ENCODE assay signal across 23 cellular contexts in the genomic region with DNA sequence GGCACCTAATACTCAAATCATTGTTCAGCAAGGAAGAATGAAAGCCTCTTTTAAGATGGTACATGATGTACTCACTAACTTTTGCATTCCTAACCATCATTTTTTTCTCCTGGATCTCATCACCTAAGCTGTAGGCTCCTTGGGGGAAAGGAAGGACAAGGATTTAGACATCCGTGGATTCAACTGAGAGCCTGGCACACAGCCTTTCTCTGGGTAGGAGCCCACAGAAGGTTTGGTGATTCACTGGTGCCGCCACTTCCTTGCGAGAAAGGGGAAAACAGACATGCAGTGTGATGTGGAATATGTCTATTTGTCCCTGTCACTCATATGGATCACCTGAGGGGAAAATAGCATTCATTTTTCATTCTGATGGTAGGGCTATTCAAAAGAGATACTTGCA.
DNase-seq lines count a peak whose midpoint lies in the region; ATAC-seq, FAIRE-seq and TF ChIP-seq lines count a peak whose summit lies in the region.
"Had no signal": no experiment of that assay in that cellular context is flagged by ENCODE, and none has a peak within 500 bp of the region (broad histone marks: within the 10 kb centered on the region; RNA-seq: fewer than 3 reads in every experiment).

No MANE protein-coding gene starts in this region.

- TF ChIP-seq CTCF in ascending aorta (IDR thresholded peaks at IDR 0.05): no peak
- TF ChIP-seq CTCF in keratinocyte (optimal IDR thresholded peaks at IDR 0.05 in 1 of 3, IDR thresholded peaks at IDR 0.05 in 1 of 3, conservative IDR thresholded peaks at IDR 0.05 in 1 of 3; ENCODE audit: extremely low read depth in 1 of 3, insufficient read depth in 2 of 3, low read length in 3 of 3): no peak

- H3K27me3 ChIP-seq in ascending aorta (no peaks in the 10 kb centered on the region), keratinocyte (ENCODE audit: control insufficient read depth, extremely low read depth, insufficient read depth, low read length) (no peaks in the 10 kb centered on the region), rectal smooth muscle tissue (ENCODE audit: control insufficient read depth, insufficient read depth, low read length) (no peaks in the 10 kb centered on the region)
- H3K27me3 ChIP-seq: BLaER1, breast epithelium had no signal

- intact Hi-C loops in ascending aorta (cut with DNase I) (loop anchor here (5.0 kb wide), 1 partner anchor 145 kb away; a partner anchor contains a TSS), sciatic nerve (cut with DNase I) (no loop called here)

- H4K20me1 ChIP-seq in keratinocyte (ENCODE audit: control insufficient read depth, extremely low read depth, insufficient read depth, low read length): no peaks in the 10 kb centered on the region
- H4K20me1 ChIP-seq: BLaER1 had no signal

- H3K4me2 ChIP-seq in keratinocyte (ENCODE audit: control insufficient read depth, extremely low read depth, insufficient read depth, low read depth, low read length): peak overlapping the region; percentile 57
- H3K4me2 ChIP-seq: BLaER1 had no signal

- no peak overlapping the region for H3K9ac ChIP-seq in keratinocyte (ENCODE audit: control insufficient read depth, extremely low read depth, insufficient read depth, low read length)
- H3K9ac ChIP-seq in rectal smooth muscle tissue (ENCODE audit: low read length): no peak overlapping the region
- H3K9ac ChIP-seq: BLaER1 had no signal

- H3K27ac ChIP-seq in ascending aorta (peak overlapping the region; percentile 71 to 81), keratinocyte (ENCODE audit: control insufficient read depth, insufficient read depth, low read length) (no peak overlapping the region), rectal smooth muscle tissue (ENCODE audit: low read depth, low read length) (peak overlapping the region; percentile 69)
- H3K27ac ChIP-seq: BLaER1 had no signal

- peak overlapping the region; percentile 44 for H2AFZ ChIP-seq in keratinocyte (ENCODE audit: control insufficient read depth, low read length)

- peaks cover 11 to 27% of the 10 kb centered on the region in 2 donors for H3K4me1 ChIP-seq in ascending aorta
- H3K4me1 ChIP-seq in keratinocyte (ENCODE audit: control insufficient read depth, extremely low read depth, insufficient read depth, low read length): peaks cover 33% of the 10 kb centered on the region
- H3K4me1 ChIP-seq in rectal smooth muscle tissue (ENCODE audit: control insufficient read depth, insufficient read depth, low read length): peaks cover 47% of the 10 kb centered on the region
- H3K4me1 ChIP-seq: BLaER1, breast epithelium had no signal

- FAIRE-seq in keratinocyte (lab: Jason Lieb, UNC): peak; percentile 55
- FAIRE-seq: A204.1, frontal cortex, kidney had no signal

- peak; percentile 8 for DNase-seq in A172 (ENCODE audit: low spot score)
- DNase-seq in ascending aorta (ENCODE audit: low spot score in 2 of 2): peak in 1 of 2 donors; percentile 74
- peak; percentile 11 for DNase-seq in keratinocyte (ENCODE audit: low read depth, low spot score)
- no peak for DNase-seq in sciatic nerve (ENCODE audit: low spot score)
- no peak for DNase-seq in activated gamma-delta T cell (lab: John Stamatoyannopoulos, UW)
- no peak for DNase-seq in SK-N-DZ (ENCODE audit: low spot score)
- DNase-seq: activated CD4-positive, alpha-beta T cell treated with anti-CD3 and anti-CD28 coated beads for 1 hour; activated naive CD8-positive, alpha-beta T cell treated with anti-CD3 and anti-CD28 coated beads for 36 hours; HCEC 1CT; kidney; naive thymus-derived CD8-positive, alpha-beta T cell; NCI-H146; NCI-H2171 treated with DMSO at 0.1 percent for 48 hours; NCI-H526; Right ventricle myocardium superior; stimulated activated CD4-positive, alpha-beta T cell treated with anti-CD3 and anti-CD28 coated beads, Interleukin-4, amount 100 ng/mL, for 4 hours; stimulated activated naive CD8-positive, alpha-beta T cell treated with anti-CD3 and anti-CD28 coated beads, Interleukin-15, amount 100 ng/mL, for 72 hours had no signal

- no peaks in the 10 kb centered on the region for H3K79me2 ChIP-seq in keratinocyte (ENCODE audit: control insufficient read depth, insufficient read depth, low read length)

- H3K9me3 ChIP-seq in ascending aorta (no peaks in the 10 kb centered on the region), keratinocyte (ENCODE audit: control insufficient read depth, low read depth, low read length) (no peaks in the 10 kb centered on the region)
- H3K9me3 ChIP-seq: BLaER1, breast epithelium had no signal

- no peak for ATAC-seq in sciatic nerve
- ATAC-seq in HG02642 (IDR thresholded peaks at IDR 0.05; ENCODE audit: poor library complexity, unreplicated experiment): no peak
- ATAC-seq: naive thymus-derived CD8-positive, alpha-beta T cell; stimulated activated naive CD8-positive, alpha-beta T cell treated with anti-CD3 and anti-CD28 coated beads, Interleukin-15, amount 100 ng/mL, for 72 hours had no signal

- H3K4me3 ChIP-seq in ascending aorta (peak overlapping the region; percentile 20 to 41), keratinocyte (ENCODE audit: control insufficient read depth in 2 of 3, extremely low read depth in 1 of 3, insufficient read depth in 2 of 3, low read depth in 1 of 3, low read length in 3 of 3) (peak overlapping the region in 1 of 3 experiments; percentile 13), rectal smooth muscle tissue (ENCODE audit: low read length) (no peak overlapping the region)
- H3K4me3 ChIP-seq: BLaER1, breast epithelium had no signal

- dilution Hi-C loops in keratinocyte (cut with MboI; ENCODE audit: extremely low pct_ligation_motif_present, low sequenced_read_pairs): no loop called here

- H3K36me3 ChIP-seq in ascending aorta (no peaks in the 10 kb centered on the region), keratinocyte (ENCODE audit: control insufficient read depth in 2 of 2, extremely low read depth in 1 of 2, insufficient read depth in 2 of 2, low read length in 2 of 2) (no peaks in the 10 kb centered on the region), rectal smooth muscle tissue (ENCODE audit: control insufficient read depth, insufficient read depth, low read length) (no peaks in the 10 kb centered on the region)
- H3K36me3 ChIP-seq: BLaER1, breast epithelium had no signal

- peaks cover 2% of the 10 kb centered on the region for H3K9me1 ChIP-seq in keratinocyte (ENCODE audit: control insufficient read depth, extremely low read depth, insufficient read depth, low read length)

Comparison
In these comparisons a context has a peak if more than half of its experiments do, and no peak if none do; other contexts are left out.
1. DNase-seq: peak in A172 (single experiment) and keratinocyte (single experiment); none in sciatic nerve (single experiment), activated gamma-delta T cell (single experiment) and SK-N-DZ (single experiment).